Comparison of ENCODE assay signal across 9 cellular contexts in genomic region chr20:51542033-51542893, GRCh38. TPM values are rescaled to one million over a fixed set of nuclear protein-coding genes. Genes with fewer than 3 reads are reported as not detected.
A peak's percentile ranks its signal among the peaks of the same experiment; 100 is the strongest.
DNase-seq lines count a peak whose midpoint lies in the region; ATAC-seq and TF ChIP-seq lines count a peak whose summit lies in the region.
"Had no signal": no experiment of that assay in that cellular context is flagged by ENCODE, and none has a peak within 500 bp of the region (broad histone marks: within the 10 kb centered on the region; RNA-seq: fewer than 3 reads in every experiment).

NFATC2 (minus strand) TSS chr20:51542719; CDS start chr20:51542499, 220 bp downstream.

- H2AFZ ChIP-seq in mammary epithelial cell (ENCODE audit: low read depth, low read length), result no peak within 1 kb of the TSS

- H3K9ac ChIP-seq in mammary epithelial cell (ENCODE audit: insufficient read depth, low read length), result no peak within 1 kb of the TSS

- H3K4me3 ChIP-seq in breast epithelium (peak within 1 kb of the TSS; percentile 35 to 78 (median 61)), mammary epithelial cell (replicated peaks in 1 of 3; ENCODE audit: insufficient read depth in 1 of 3, low read depth in 2 of 3, low read length in 3 of 3) (no peak within 1 kb of the TSS), ascending aorta (peak within 1 kb of the TSS; percentile 54 to 65), left lung (peak within 1 kb of the TSS; percentile 32 to 47)

- H3K4me1 ChIP-seq in breast epithelium (peaks cover 9 to 10% of the 10 kb centered on the region in 2 donors), mammary epithelial cell (ENCODE audit: insufficient read depth, low read length) (no peaks in the 10 kb centered on the region), ascending aorta (peaks cover 3 to 15% of the 10 kb centered on the region in 2 donors), left lung (peaks cover 12 to 32% of the 10 kb centered on the region in 2 donors)

- H3K36me3 ChIP-seq in breast epithelium (no peaks in the 10 kb centered on the region), mammary epithelial cell (ENCODE audit: insufficient read depth, low read length) (no peaks in the 10 kb centered on the region), ascending aorta (no peaks in the 10 kb centered on the region), left lung (no peaks in the 10 kb centered on the region)

- H3K9me3 ChIP-seq in breast epithelium (no peaks in the 10 kb centered on the region), mammary epithelial cell (replicated peaks; ENCODE audit: insufficient read depth, low read length) (no peaks in the 10 kb centered on the region), ascending aorta (no peaks in the 10 kb centered on the region), left lung (peaks cover 0 to 5% of the 10 kb centered on the region in 2 donors)

- TF ChIP-seq CTCF in breast epithelium (IDR thresholded peaks at IDR 0.05) (no peak), mammary epithelial cell (conservative IDR thresholded peaks at IDR 0.05 in 1 of 2, IDR thresholded peaks at IDR 0.05 in 1 of 2; ENCODE audit: extremely low read depth in 1 of 2, insufficient read depth in 1 of 2, low read depth in 1 of 2, low read length in 2 of 2) (no peak), ascending aorta (IDR thresholded peaks at IDR 0.05) (peak in 1 of 3 experiments; percentile 19), left lung (IDR thresholded peaks at IDR 0.05) (peak in 1 of 2 donors; percentile 11)

- CTCF ChIA-PET in mammary epithelial cell (lab: Charles Lee; ENCODE audit: low non-redundant PET), result no interaction called here

- DNase-seq in breast epithelium (ENCODE audit: low spot score in 2 of 2) (no peak), mammary epithelial cell (no peak), T follicular helper cell (ENCODE audit: low read depth) (peak; percentile 45), ascending aorta (ENCODE audit: low spot score in 2 of 2) (no peak), left lung (peak; percentile 56 to 85), amniotic stem cell (lab: John Stamatoyannopoulos, UW) (no peak)
- DNase-seq in stimulated activated CD8-positive, alpha-beta memory T cell treated with anti-CD3 and anti-CD28 coated beads, Interleukin-4, amount 100 ng/mL, for 48 hours, result peak; percentile 72

- ATAC-seq in HG03139 (IDR thresholded peaks at IDR 0.05; ENCODE audit: unreplicated experiment), result peak; percentile 38
- ATAC-seq in left lung, result peak; percentile 88

- WGBS in mammary epithelial cell (ENCODE audit: low coverage, missing lambda C conversion rate), result 83% methylated on average over 6 of the region's 73 CpGs

- H3K4me2 ChIP-seq in mammary epithelial cell (ENCODE audit: insufficient read depth, low read depth, low read length), result no peak within 1 kb of the TSS

- no peak for TF ChIP-seq POLR2A in breast epithelium (IDR thresholded peaks at IDR 0.05)

- H3K27me3 ChIP-seq in breast epithelium, result no peaks in the 10 kb centered on the region
- H3K27me3 ChIP-seq in mammary epithelial cell (ENCODE audit: insufficient read depth, low read length), result peaks cover 6% of the 10 kb centered on the region
- no peaks in the 10 kb centered on the region for H3K27me3 ChIP-seq in ascending aorta
- peaks cover 0 to 38% of the 10 kb centered on the region in 2 donors for H3K27me3 ChIP-seq in left lung

- intact Hi-C loops in breast epithelium (cut with DNase I; ENCODE audit: low total_unique reads), result no loop called here
- intact Hi-C loops in mammary epithelial cell (cut with micrococcal nuclease), result no loop called here
- intact Hi-C loops in ascending aorta (cut with DNase I), result loop anchor here (5.0 kb wide), 1 partner anchor 50 kb away; no protein-coding TSS in a partner anchor
- intact Hi-C loops in left lung (cut with DNase I), result no loop called here

- no TSS peak for BruUV-seq in mammary epithelial cell (replicated peaks; lab: Mats Ljungman, UMichigan)

- in situ Hi-C loops in mammary epithelial cell (cut with MboI; ENCODE audit: low sequenced_read_pairs in 2 of 2), result no loop called here

- dilution Hi-C loops in mammary epithelial cell (cut with HindIII; ENCODE audit: low sequenced_read_pairs), result no loop called here

- H3K79me2 ChIP-seq in mammary epithelial cell (ENCODE audit: insufficient read depth, low read length), result no peaks in the 10 kb centered on the region

- H3K27ac ChIP-seq in breast epithelium (peak within 1 kb of the TSS; percentile 75 to 77), mammary epithelial cell (ENCODE audit: insufficient read depth, low read depth, low read length) (no peak within 1 kb of the TSS), ascending aorta (peak within 1 kb of the TSS; percentile 75 to 76), left lung (peak within 1 kb of the TSS; percentile 39 to 57)

- no peaks in the 10 kb centered on the region for H4K20me1 ChIP-seq in mammary epithelial cell (ENCODE audit: insufficient read depth, low read length)

RNA-seq across cellular contexts. Expression of gene NFATC2, which starts in this region (rescaled TPM):
- total RNA-seq in breast epithelium, result 10 to 100 TPM in 2 of 3 donors, 1 to 10 TPM in 1; 5.9 to 11.9 (median 10.2) TPM
- total RNA-seq in mammary epithelial cell, result under 1 TPM in 1 of 2 donors, not detected in 1; under 0.01 TPM
- polyA plus RNA-seq in mammary epithelial cell, result 0.01 TPM
- polyA minus RNA-seq in mammary epithelial cell, result not detected
- total RNA-seq in ascending aorta, result 7.9 TPM
- total RNA-seq in left lung, result 1 to 10 TPM; 5.3 to 6.9 TPM
- total RNA-seq: myocyte had no signal

Comparison
In these comparisons a context has a peak if more than half of its experiments do, and no peak if none do; other contexts are left out.
1. H3K4me3 ChIP-seq: peak in breast epithelium (3 of 3), ascending aorta (2 of 2) and left lung (2 of 2); none in mammary epithelial cell (0 of 3).
2. DNase-seq: peak in T follicular helper cell (single experiment), left lung (2 of 2) and stimulated activated CD8-positive, alpha-beta memory T cell treated with anti-CD3 and anti-CD28 coated beads, Interleukin-4, amount 100 ng/mL, for 48 hours (single experiment); none in breast epithelium (0 of 2), mammary epithelial cell (single experiment), ascending aorta (0 of 2) and amniotic stem cell (single experiment).